12 cellular contexts compared by ENCODE assay signal in genomic region chr10:49272251-49273081, GRCh38. TPM values are rescaled to one million over a fixed set of nuclear protein-coding genes. Genes with fewer than 3 reads are reported as not detected.
DNase-seq lines count a peak whose midpoint lies in the region; ATAC-seq and TF ChIP-seq lines count a peak whose summit lies in the region.
"Had no signal": no experiment of that assay in that cellular context is flagged by ENCODE, and none has a peak within 500 bp of the region (broad histone marks: within the 10 kb centered on the region; RNA-seq: fewer than 3 reads in every experiment).

No MANE protein-coding gene starts in this region.

- H3K4me1 Mint-ChIP-seq in neural crest cell = peaks cover 25% of the 10 kb centered on the region

- H3K4me3 ChIP-seq in AG10803 (ENCODE audit: low read length) = no peak overlapping the region

- no peaks in the 10 kb centered on the region for H3K27me3 Mint-ChIP-seq in neural crest cell (ENCODE audit: low read depth)

- POLR2A ChIA-PET in HEK293T (lab: Yijun Ruan, JAX) = no interaction called here

- H3K36me3 Mint-ChIP-seq in neural crest cell (ENCODE audit: low read depth) = peaks cover under 1% of the 10 kb centered on the region

- peaks cover 3% of the 10 kb centered on the region for H3K9me3 Mint-ChIP-seq in neural crest cell

- peak overlapping the region; percentile 24 for H3K4me3 Mint-ChIP-seq in neural crest cell

- TF ChIP-seq CTCF in AG10803 (conservative IDR thresholded peaks at IDR 0.05; ENCODE audit: low read length) (no peak), neural crest cell (conservative IDR thresholded peaks at IDR 0.05) (no peak)

- H3K27ac Mint-ChIP-seq in neural crest cell (ENCODE audit: unreplicated experiment) = peak overlapping the region; percentile 67

- DNase-seq in AG10803 (ENCODE audit: low read depth) (peak; percentile 70), M059J (ENCODE audit: low read depth) (peak; percentile 21), neural crest cell (ENCODE audit: low read depth, low spot score) (peak; percentile 18), NCI-H2227 treated with DMSO at 0.1 percent for 48 hours (lab: John Stamatoyannopoulos, UW) (no peak), HEK293T (ENCODE audit: extremely low spot score) (no peak), NCI-H345 (lab: John Stamatoyannopoulos, UW) (no peak)
- no peak for DNase-seq in effector CD8-positive, alpha-beta T cell (lab: John Stamatoyannopoulos, UW)
- DNase-seq: central memory CD4-positive, alpha-beta T cell; NCI-H1694 had no signal

- CTCF ChIA-PET in HEK293T (lab: Yijun Ruan, JAX) = no interaction called here

- ATAC-seq in esophagus mucosa = peak; percentile 13
- ATAC-seq: Panc1 had no signal

TF ChIP-seq in HEK293T, 16 proteins besides CTCF, POLR2A, EP300 and RAD21:
- TF ChIP-seq FOXM1 (IDR thresholded peaks at IDR 0.05; ENCODE audit: borderline replicate concordance) = no peak
- TF ChIP-seq TARDBP (IDR thresholded peaks at IDR 0.05) = no peak
- TF ChIP-seq NFRKB (IDR thresholded peaks at IDR 0.05) = no peak
- TF ChIP-seq SUZ12 (IDR thresholded peaks at IDR 0.05) = no peak
- no peak for TF ChIP-seq FOXK2 (IDR thresholded peaks at IDR 0.05)
- TF ChIP-seq L3MBTL2 (conservative IDR thresholded peaks at IDR 0.05) = no peak
- no peak for TF ChIP-seq FOXA1 (IDR thresholded peaks at IDR 0.05)
- TF ChIP-seq ARNT (IDR thresholded peaks at IDR 0.05) = no peak
- TF ChIP-seq CTBP1 (IDR thresholded peaks at IDR 0.05; ENCODE audit: borderline replicate concordance) = no peak
- no peak for TF ChIP-seq HDGF (IDR thresholded peaks at IDR 0.05; ENCODE audit: borderline replicate concordance)
- TF ChIP-seq ELF4 (IDR thresholded peaks at IDR 0.05) = no peak
- TF ChIP-seq PKNOX1 (IDR thresholded peaks at IDR 0.05) = no peak
- TF ChIP-seq BHLHE40 (IDR thresholded peaks at IDR 0.05; ENCODE audit: borderline replicate concordance) = no peak
- no peak for TF ChIP-seq SP1 (IDR thresholded peaks at IDR 0.05)

RNA-seq across cellular contexts. Expression of gene C10orf71, which starts 26.5 kb away (rescaled TPM):
- not detected in 2 replicates for total RNA-seq in M059J (2014; rRNA removed; shearing (Covaris generic))
- total RNA-seq in esophagus mucosa (not detected), neural crest cell (not detected in 2 replicates)
- total RNA-seq: renal cortical epithelial cell had no signal

Comparison
In these comparisons a context has a peak if more than half of its experiments do, and no peak if none do; other contexts are left out.
1. DNase-seq: peak in AG10803 (single experiment), M059J (single experiment) and neural crest cell (single experiment); none in NCI-H2227 treated with DMSO at 0.1 percent for 48 hours (single experiment), HEK293T (single experiment), effector CD8-positive, alpha-beta T cell (single experiment) and NCI-H345 (single experiment).